Comparison of ENCODE assay signal across 8 cellular contexts in genomic region chr16:56332464-56333079, GRCh38.
DNase-seq lines count a peak whose midpoint lies in the region; ATAC-seq and TF ChIP-seq lines count a peak whose summit lies in the region.

No MANE protein-coding gene starts in this region.

- H3K9me3 ChIP-seq in hepatocyte (ENCODE audit: low read depth) (no peaks in the 10 kb centered on the region), stomach (no peaks in the 10 kb centered on the region)

- no peaks in the 10 kb centered on the region for H3K27me3 Mint-ChIP-seq in activated naive CD4-positive, alpha-beta T cell treated with anti-CD3 and anti-CD28 coated beads for 36 hours (ENCODE audit: low read depth)
- no peaks in the 10 kb centered on the region for H3K27me3 Mint-ChIP-seq in activated T-helper 17 cell treated with anti-CD3 and anti-CD28 coated beads, Interleukin-2, amount 50 U/mL, for 72 hours

- H3K9me3 Mint-ChIP-seq in activated naive CD4-positive, alpha-beta T cell treated with anti-CD3 and anti-CD28 coated beads for 36 hours, result no peaks in the 10 kb centered on the region
- H3K9me3 Mint-ChIP-seq in activated T-helper 17 cell treated with anti-CD3 and anti-CD28 coated beads, Interleukin-2, amount 50 U/mL, for 72 hours, result no peaks in the 10 kb centered on the region

- no peaks in the 10 kb centered on the region for H3K4me1 Mint-ChIP-seq in activated naive CD4-positive, alpha-beta T cell treated with anti-CD3 and anti-CD28 coated beads for 36 hours (ENCODE audit: low read depth)
- H3K4me1 Mint-ChIP-seq in activated T-helper 17 cell treated with anti-CD3 and anti-CD28 coated beads, Interleukin-2, amount 50 U/mL, for 72 hours, result no peaks in the 10 kb centered on the region

- H4K20me1 ChIP-seq in hepatocyte (ENCODE audit: insufficient read depth, poor library complexity, severe bottlenecking), result no peaks in the 10 kb centered on the region

- H3K4me3 ChIP-seq in hepatocyte, result no peak overlapping the region
- no peak overlapping the region for H3K4me3 ChIP-seq in stomach

- H3K4me3 Mint-ChIP-seq in activated naive CD4-positive, alpha-beta T cell treated with anti-CD3 and anti-CD28 coated beads for 36 hours, result no peak overlapping the region
- no peak overlapping the region for H3K4me3 Mint-ChIP-seq in activated T-helper 17 cell treated with anti-CD3 and anti-CD28 coated beads, Interleukin-2, amount 50 U/mL, for 72 hours

- CTCF ChIA-PET in activated naive CD4-positive, alpha-beta T cell treated with anti-CD3 and anti-CD28 coated beads for 36 hours (lab: Charles Lee), result no interaction called here

- H3K36me3 ChIP-seq in hepatocyte (replicated peaks; ENCODE audit: insufficient read depth, low read depth) (no peaks in the 10 kb centered on the region), stomach (peaks cover 3 to 48% (median 16%) of the 10 kb centered on the region in 4 donors)

- no peak overlapping the region for H2AFZ ChIP-seq in hepatocyte

- TF ChIP-seq CTCF in hepatocyte (IDR thresholded peaks at IDR 0.05; ENCODE audit: poor library complexity) (peak; percentile 62), stomach (IDR thresholded peaks at IDR 0.05) (peak in 2 of 7 experiments; percentile 5 to 31)

- H3K27ac Mint-ChIP-seq in activated naive CD4-positive, alpha-beta T cell treated with anti-CD3 and anti-CD28 coated beads for 36 hours, result no peak overlapping the region
- peak overlapping the region; percentile 1 for H3K27ac Mint-ChIP-seq in activated T-helper 17 cell treated with anti-CD3 and anti-CD28 coated beads, Interleukin-2, amount 50 U/mL, for 72 hours

- no peaks in the 10 kb centered on the region for H3K79me2 ChIP-seq in hepatocyte

- H3K27ac ChIP-seq in hepatocyte, result no peak overlapping the region
- H3K27ac ChIP-seq in stomach, result no peak overlapping the region

- no peaks in the 10 kb centered on the region for H3K36me3 Mint-ChIP-seq in activated naive CD4-positive, alpha-beta T cell treated with anti-CD3 and anti-CD28 coated beads for 36 hours (ENCODE audit: low read depth)
- H3K36me3 Mint-ChIP-seq in activated T-helper 17 cell treated with anti-CD3 and anti-CD28 coated beads, Interleukin-2, amount 50 U/mL, for 72 hours (ENCODE audit: low read depth), result no peaks in the 10 kb centered on the region

- intact Hi-C loops in activated naive CD4-positive, alpha-beta T cell treated with anti-CD3 and anti-CD28 coated beads for 36 hours (cut with micrococcal nuclease), result no loop called here
- intact Hi-C loops in stomach (cut with DNase I; ENCODE audit: low total_unique reads), result no loop called here

- no peak overlapping the region for H3K4me2 ChIP-seq in hepatocyte

- H3K4me1 ChIP-seq in hepatocyte (ENCODE audit: insufficient read depth), result no peaks in the 10 kb centered on the region
- H3K4me1 ChIP-seq in stomach, result peaks cover 0 to 6% (median 2%) of the 10 kb centered on the region in 4 donors

- DNase-seq in activated naive CD4-positive, alpha-beta T cell treated with anti-CD3 and anti-CD28 coated beads for 36 hours, result peak; percentile 23
- no peak for DNase-seq in activated naive CD4-positive, alpha-beta T cell treated with anti-CD3 and anti-CD28 coated beads, Interleukin-2, amount 50 U/mL, for 16 hours
- peak; percentile 85 for DNase-seq in hepatocyte (ENCODE audit: low spot score)
- DNase-seq in stomach, result peak; percentile 68
- no peak for DNase-seq in activated CD8-positive, alpha-beta memory T cell treated with anti-CD3 and anti-CD28 coated beads, Interleukin-2, amount 50 U/mL, for 48 hours

- no peak for TF ChIP-seq POLR2A in stomach (IDR thresholded peaks at IDR 0.05)

- WGBS in hepatocyte (ENCODE audit: low lambda C conversion rate, missing lambda C conversion rate), result 37% methylated on average over 16 of the region's 16 CpGs
- WGBS in stomach, 5 donors, result 41 to 65% (median 47%) methylated on average over 4 to 16 of the region's 16 CpGs

- H3K27me3 ChIP-seq in hepatocyte (no peaks in the 10 kb centered on the region), stomach (no peaks in the 10 kb centered on the region)

- ATAC-seq in activated T-helper 17 cell treated with anti-CD3 and anti-CD28 coated beads, Interleukin-2, amount 50 U/mL, for 72 hours (replicated peaks), result peak; percentile 60
- ATAC-seq in HG03025 (IDR thresholded peaks at IDR 0.05; ENCODE audit: low FRiP score, unreplicated experiment) (no peak), HG02759 (IDR thresholded peaks at IDR 0.05; ENCODE audit: unreplicated experiment) (no peak)

- no peak for TF ChIP-seq EP300 in stomach (IDR thresholded peaks at IDR 0.05)

- no peaks in the 10 kb centered on the region for H3K9me2 ChIP-seq in hepatocyte (replicated peaks; ENCODE audit: insufficient read depth)

Comparison
In these comparisons a context has a peak if more than half of its experiments do, and no peak if none do; other contexts are left out.
1. DNase-seq: peak in activated naive CD4-positive, alpha-beta T cell treated with anti-CD3 and anti-CD28 coated beads for 36 hours (single experiment), hepatocyte (single experiment) and stomach (single experiment); none in activated naive CD4-positive, alpha-beta T cell treated with anti-CD3 and anti-CD28 coated beads, Interleukin-2, amount 50 U/mL, for 16 hours (single experiment) and activated CD8-positive, alpha-beta memory T cell treated with anti-CD3 and anti-CD28 coated beads, Interleukin-2, amount 50 U/mL, for 48 hours (single experiment).